ENCODE assay signal across 26 cellular contexts in genomic region chrX:117274943-117275342, GRCh38.
"Had no signal": no experiment of that assay in that cellular context is flagged by ENCODE, and none has a peak within 500 bp of the region (broad histone marks: within the 10 kb centered on the region; RNA-seq: fewer than 3 reads in every experiment).

No MANE protein-coding gene starts in this region.

- H3K9me3 ChIP-seq: adrenal gland had no signal

- H3K27me3 ChIP-seq: adrenal gland, breast epithelium had no signal

- H3K27ac ChIP-seq: adrenal gland, breast epithelium, SK-N-MC, VCaP had no signal

- ATAC-seq: activated T-helper 17 cell treated with anti-CD3 and anti-CD28 coated beads, Interleukin-2, amount 50 U/mL, for 72 hours had no signal

- H3K4me3 ChIP-seq: adrenal gland, breast epithelium, SK-N-MC had no signal

- H3K4me1 ChIP-seq: adrenal gland, breast epithelium had no signal

- H3K36me3 ChIP-seq: adrenal gland, breast epithelium had no signal

- DNase-seq: activated CD4-positive, alpha-beta memory T cell treated with anti-CD3 and anti-CD28 coated beads, Interleukin-2, amount 10 ng/mL, durations not matched to agents 7 days and 5 days; activated CD4-positive, alpha-beta T cell treated with anti-CD3 and anti-CD28 coated beads, Interleukin-2, amount 10 ng/mL, durations not matched to agents 7 days and 5 days; activated CD4-positive, CD25-positive, alpha-beta regulatory T cell; activated gamma-delta T cell treated with Interleukin-2 at 50 U/mL for 16 hours; activated naive CD4-positive, alpha-beta T cell treated with anti-CD3 and anti-CD28 coated beads, Interleukin-2, amount 50 U/mL, for 16 hours; activated naive CD8-positive, alpha-beta T cell treated with anti-CD3 and anti-CD28 coated beads, Interleukin-2, amount 10 ng/mL, durations not matched to agents 7 days and 5 days; activated T-cell treated with anti-CD3 and anti-CD28 coated beads for 4 hours; activated T-cell treated with anti-CD3 and anti-CD28 coated beads, Interleukin-2, amount 50 U/mL, for 48 hours; adrenal gland; aorta; caudate nucleus; KG1; NCI-H1092; NCI-H1436 treated with DMSO at 0.1 percent for 48 hours; NCI-H187; NCI-H2081; NCI-H2171 treated with DMSO at 0.1 percent for 48 hours; NCI-H226; NCI-H524 treated with DMSO at 0.1 percent for 48 hours; NCI-H82; SIG-M5; T-helper 1 cell had no signal
